In genomic region chr4:20403846-20404245, GRCh38 we compare ENCODE assay signal across 34 cellular contexts.
"Had no signal": no experiment of that assay in that cellular context is flagged by ENCODE, and none has a peak within 500 bp of the region (broad histone marks: within the 10 kb centered on the region; RNA-seq: fewer than 3 reads in every experiment).

No MANE protein-coding gene starts in this region.

- H3K27me3 ChIP-seq: adrenal gland, body of pancreas, brain microvascular endothelial cell, breast epithelium had no signal

- H3K9me3 ChIP-seq: adrenal gland, body of pancreas, breast epithelium had no signal

- DNase-seq: activated B cell treated with CpG ODN at 0.5 μM for 24 hours; activated CD4-positive, alpha-beta memory T cell treated with anti-CD3 and anti-CD28 coated beads for 36 hours; activated CD4-positive, alpha-beta T cell treated with anti-CD3 and anti-CD28 coated beads for 4 hours; activated CD4-positive, alpha-beta T cell treated with anti-CD3 and anti-CD28 coated beads, Interleukin-2, amount 10 ng/mL, durations not matched to agents 24 days and 14 days; activated CD4-positive, alpha-beta T cell treated with anti-CD3 and anti-CD28 coated beads, Interleukin-2, amount 50 U/mL, for 1 hour; activated CD4-positive, alpha-beta T cell treated with anti-CD3 and anti-CD28 coated beads, Interleukin-2, amount 50 U/mL, for 4 hours; activated CD4-positive, CD25-positive, alpha-beta regulatory T cell treated with anti-CD3 and anti-CD28 coated beads, Interleukin-2, amount 50 U/mL, for 72 hours; activated CD8-positive, alpha-beta memory T cell treated with anti-CD3 and anti-CD28 coated beads, Interleukin-2, amount 50 U/mL, for 4 hours; activated CD8-positive, alpha-beta T cell treated with anti-CD3 and anti-CD28 coated beads for 36 hours; activated effector memory CD4-positive, alpha-beta T cell treated with anti-CD3 and anti-CD28 coated beads, Interleukin-2, amount 50 U/mL, for 16 hours; activated gamma-delta T cell treated with Interleukin-2 at 50 U/mL for 16 hours; activated naive CD4-positive, alpha-beta T cell; activated naive CD4-positive, alpha-beta T cell treated with anti-CD3 and anti-CD28 coated beads for 36 hours; activated naive CD4-positive, alpha-beta T cell treated with anti-CD3 and anti-CD28 coated beads, Interleukin-2, amount 50 U/mL, for 16 hours; activated naive CD8-positive, alpha-beta T cell treated with anti-CD3 and anti-CD28 coated beads for 36 hours; activated T-cell treated with anti-CD3 and anti-CD28 coated beads for 4 hours; activated T-cell treated with anti-CD3 and anti-CD28 coated beads, Interleukin-2, amount 50 U/mL, for 1 hour; activated T-cell treated with anti-CD3 and anti-CD28 coated beads, Interleukin-2, amount 50 U/mL, for 4 hours; activated T-cell treated with anti-CD3 and anti-CD28 coated beads, Interleukin-2, amount 50 U/mL, for 72 hours; adrenal gland; amniotic stem cell; aorta; body of pancreas; brain microvascular endothelial cell; central memory CD4-positive, alpha-beta T cell; T-helper 2 cell; T-helper 9 cell had no signal

- H3K36me3 ChIP-seq: adrenal gland, brain microvascular endothelial cell, breast epithelium had no signal

- H3K27ac Mint-ChIP-seq: activated B cell treated with CpG ODN at 0.5 μM for 24 hours; activated CD4-positive, alpha-beta memory T cell treated with anti-CD3 and anti-CD28 coated beads for 36 hours; activated CD4-positive, alpha-beta T cell treated with anti-CD3 and anti-CD28 coated beads, Interleukin-2, amount 10 ng/mL, durations not matched to agents 24 days and 14 days; activated CD8-positive, alpha-beta T cell treated with anti-CD3 and anti-CD28 coated beads for 36 hours; activated naive CD4-positive, alpha-beta T cell treated with anti-CD3 and anti-CD28 coated beads for 36 hours; activated naive CD4-positive, alpha-beta T cell treated with anti-CD3 and anti-CD28 coated beads, Interleukin-2, amount 50 U/mL, for 72 hours; activated naive CD8-positive, alpha-beta T cell treated with anti-CD3 and anti-CD28 coated beads for 36 hours; activated T-cell treated with anti-CD3 and anti-CD28 coated beads, Interleukin-2, amount 50 U/mL, for 72 hours; activated T-helper 1 cell treated with anti-CD3 and anti-CD28 coated beads, Interleukin-12 subunit alpha, Interleukin-12 subunit beta, Interleukin-2, Interleukin-4 antibody, amounts not matched to agents 30 ng/mL and 10 ng/mL and 1 ng/mL, durations not matched to agents 14 hours and 24 hours and 36 hours; activated T-helper 17 cell treated with anti-CD3 and anti-CD28 coated beads, Interleukin-2, amount 50 U/mL, for 72 hours; T-helper 1 cell treated with Interleukin-12 subunit alpha and Interleukin-12 subunit beta and Interleukin-4 antibody, amounts not matched to agents 30 μg/mL and 1 μg/mL, for 36 hours; T-helper 2 cell treated with Interferon-gamma antibody and Interleukin-4, amounts not matched to agents 5 μg/mL and 100 μg/mL, for 36 hours had no signal

- H3K27ac ChIP-seq: adrenal gland, body of pancreas, brain microvascular endothelial cell, breast epithelium, VCaP had no signal

- H3K4me3 ChIP-seq: adrenal gland, body of pancreas, breast epithelium had no signal

- H3K4me3 Mint-ChIP-seq: activated B cell treated with CpG ODN at 0.5 μM for 24 hours; activated CD4-positive, alpha-beta memory T cell treated with anti-CD3 and anti-CD28 coated beads for 36 hours; activated CD4-positive, alpha-beta T cell treated with anti-CD3 and anti-CD28 coated beads, Interleukin-2, amount 10 ng/mL, durations not matched to agents 24 days and 14 days; activated CD8-positive, alpha-beta T cell treated with anti-CD3 and anti-CD28 coated beads for 36 hours; activated naive CD4-positive, alpha-beta T cell treated with anti-CD3 and anti-CD28 coated beads for 36 hours; activated naive CD8-positive, alpha-beta T cell treated with anti-CD3 and anti-CD28 coated beads for 36 hours; activated T-cell treated with anti-CD3 and anti-CD28 coated beads, Interleukin-2, amount 50 U/mL, for 4 hours; activated T-cell treated with anti-CD3 and anti-CD28 coated beads, Interleukin-2, amount 50 U/mL, for 72 hours; activated T-helper 1 cell treated with anti-CD3 and anti-CD28 coated beads, Interleukin-12 subunit alpha, Interleukin-12 subunit beta, Interleukin-2, Interleukin-4 antibody, amounts not matched to agents 30 ng/mL and 10 ng/mL and 1 ng/mL, durations not matched to agents 14 hours and 24 hours and 36 hours; activated T-helper 17 cell treated with anti-CD3 and anti-CD28 coated beads, Interleukin-2, amount 50 U/mL, for 72 hours; T-helper 1 cell treated with Interleukin-12 subunit alpha and Interleukin-12 subunit beta and Interleukin-4 antibody, amounts not matched to agents 30 μg/mL and 1 μg/mL, for 36 hours; T-helper 2 cell treated with Interferon-gamma antibody and Interleukin-4, amounts not matched to agents 5 μg/mL and 100 μg/mL, for 36 hours had no signal

- H3K9me3 Mint-ChIP-seq: activated B cell treated with CpG ODN at 0.5 μM for 24 hours; activated CD4-positive, alpha-beta memory T cell treated with anti-CD3 and anti-CD28 coated beads for 36 hours; activated CD4-positive, alpha-beta T cell treated with anti-CD3 and anti-CD28 coated beads, Interleukin-2, amount 10 ng/mL, durations not matched to agents 24 days and 14 days; activated CD8-positive, alpha-beta T cell treated with anti-CD3 and anti-CD28 coated beads for 36 hours; activated naive CD4-positive, alpha-beta T cell treated with anti-CD3 and anti-CD28 coated beads for 36 hours; activated naive CD4-positive, alpha-beta T cell treated with anti-CD3 and anti-CD28 coated beads, Interleukin-2, amount 50 U/mL, for 72 hours; activated naive CD8-positive, alpha-beta T cell treated with anti-CD3 and anti-CD28 coated beads for 36 hours; activated T-cell treated with anti-CD3 and anti-CD28 coated beads, Interleukin-2, amount 50 U/mL, for 4 hours; activated T-helper 1 cell treated with anti-CD3 and anti-CD28 coated beads, Interleukin-12 subunit alpha, Interleukin-12 subunit beta, Interleukin-2, Interleukin-4 antibody, amounts not matched to agents 30 ng/mL and 10 ng/mL and 1 ng/mL, durations not matched to agents 14 hours and 24 hours and 36 hours; activated T-helper 17 cell treated with anti-CD3 and anti-CD28 coated beads, Interleukin-2, amount 50 U/mL, for 72 hours; T-helper 1 cell treated with Interleukin-12 subunit alpha and Interleukin-12 subunit beta and Interleukin-4 antibody, amounts not matched to agents 30 μg/mL and 1 μg/mL, for 36 hours; T-helper 2 cell treated with Interferon-gamma antibody and Interleukin-4, amounts not matched to agents 5 μg/mL and 100 μg/mL, for 36 hours had no signal

- H3K27me3 Mint-ChIP-seq: activated B cell treated with CpG ODN at 0.5 μM for 24 hours; activated CD4-positive, alpha-beta memory T cell treated with anti-CD3 and anti-CD28 coated beads for 36 hours; activated CD4-positive, alpha-beta T cell treated with anti-CD3 and anti-CD28 coated beads, Interleukin-2, amount 10 ng/mL, durations not matched to agents 24 days and 14 days; activated naive CD8-positive, alpha-beta T cell treated with anti-CD3 and anti-CD28 coated beads for 36 hours had no signal

- ATAC-seq: activated CD8-positive, alpha-beta T cell treated with anti-CD3 and anti-CD28 coated beads for 36 hours; activated naive CD4-positive, alpha-beta T cell treated with anti-CD3 and anti-CD28 coated beads, Interleukin-2, amount 50 U/mL, for 72 hours; activated T-cell treated with anti-CD3 and anti-CD28 coated beads, Interleukin-2, amount 50 U/mL, for 4 hours; activated T-cell treated with anti-CD3 and anti-CD28 coated beads, Interleukin-2, amount 50 U/mL, for 72 hours; activated T-helper 17 cell treated with anti-CD3 and anti-CD28 coated beads, Interleukin-2, amount 50 U/mL, for 72 hours; body of pancreas had no signal

- H3K4me1 ChIP-seq: body of pancreas, breast epithelium had no signal

- H3K36me3 Mint-ChIP-seq: activated CD4-positive, alpha-beta memory T cell treated with anti-CD3 and anti-CD28 coated beads for 36 hours; activated naive CD4-positive, alpha-beta T cell treated with anti-CD3 and anti-CD28 coated beads, Interleukin-2, amount 50 U/mL, for 72 hours; activated naive CD8-positive, alpha-beta T cell treated with anti-CD3 and anti-CD28 coated beads for 36 hours had no signal

- H3K4me1 Mint-ChIP-seq: activated B cell treated with CpG ODN at 0.5 μM for 24 hours; activated CD4-positive, alpha-beta T cell treated with anti-CD3 and anti-CD28 coated beads, Interleukin-2, amount 10 ng/mL, durations not matched to agents 24 days and 14 days; activated naive CD8-positive, alpha-beta T cell treated with anti-CD3 and anti-CD28 coated beads for 36 hours; activated T-helper 17 cell treated with anti-CD3 and anti-CD28 coated beads, Interleukin-2, amount 50 U/mL, for 72 hours had no signal
